In genomic region chr6:32042276-32042675, GRCh38 we compare ENCODE assay signal across 1 cellular context. TPM values are rescaled to one million over a fixed set of nuclear protein-coding genes. Genes with fewer than 3 reads are reported as not detected.
"Had no signal": no experiment of that assay in that cellular context is flagged by ENCODE, and none has a peak within 500 bp of the region (broad histone marks: within the 10 kb centered on the region; RNA-seq: fewer than 3 reads in every experiment).

No MANE protein-coding gene starts in this region.

RNA-seq across cellular contexts. Expression of gene CYP21A2, which starts 4.1 kb away (rescaled TPM):
- total RNA-seq: G401 had no signal
